In genomic region chr12:16349132-16349463, GRCh38 we compare ENCODE assay signal across 1 cellular context.
TF ChIP-seq lines count a peak whose summit lies in the region.

No MANE protein-coding gene starts in this region.

TF ChIP-seq in K562, 482 proteins besides CTCF, POLR2A, EP300 and RAD21 (continued from another document):
- TF ChIP-seq SFPQ (IDR thresholded peaks at IDR 0.05; ENCODE audit: low read depth, low read length) (no peak), CCAR2 (IDR thresholded peaks at IDR 0.05; ENCODE audit: low read depth, low read length) (no peak), KLF13 (tag; IDR thresholded peaks at IDR 0.05; ENCODE audit: borderline replicate concordance, low read depth) (no peak), NFE2L1 (tag; IDR thresholded peaks at IDR 0.05; ENCODE audit: borderline replicate concordance, low read depth) (peak; percentile 89), NFE2 (IDR thresholded peaks at IDR 0.05; ENCODE audit: low read depth) (peak; percentile 89), NUFIP1 (IDR thresholded peaks at IDR 0.05; ENCODE audit: partially characterized antibody) (no peak), CREBBP (IDR thresholded peaks at IDR 0.05; ENCODE audit: low read depth, low read length) (no peak), PHTF2 (CRISPR knock-in tag; IDR thresholded peaks at IDR 0.05) (no peak), FOS (IDR thresholded peaks at IDR 0.05; ENCODE audit: extremely low read depth, insufficient read length) (no peak), ZC3H8 (IDR thresholded peaks at IDR 0.05) (no peak), TAF9B (IDR thresholded peaks at IDR 0.05; ENCODE audit: partially characterized antibody) (peak; percentile 13), RAD51 (IDR thresholded peaks at IDR 0.05; ENCODE audit: borderline replicate concordance, low read depth) (no peak), HOMEZ (CRISPR knock-in tag; IDR thresholded peaks at IDR 0.05) (no peak), FOSL1 (tag; conservative IDR thresholded peaks at IDR 0.05) (0 out of 2 replicates have a peak, but pooled peaks have one; percentile 25), HNRNPLL (IDR thresholded peaks at IDR 0.05; ENCODE audit: low read depth, low read length, poor library complexity, severe bottlenecking) (no peak), ARHGAP35 (IDR thresholded peaks at IDR 0.05; ENCODE audit: partially characterized antibody) (no peak), ZNF316 (IDR thresholded peaks at IDR 0.05) (peak; percentile 87), ELK1 (CRISPR knock-in tag; IDR thresholded peaks at IDR 0.05) (no peak), ZNF695 (CRISPR knock-in tag; IDR thresholded peaks at IDR 0.05) (no peak), PCBP2 (IDR thresholded peaks at IDR 0.05; ENCODE audit: low read depth, low read length, poor library complexity, severe bottlenecking) (no peak)
- TF ChIP-seq, protein P1, sequence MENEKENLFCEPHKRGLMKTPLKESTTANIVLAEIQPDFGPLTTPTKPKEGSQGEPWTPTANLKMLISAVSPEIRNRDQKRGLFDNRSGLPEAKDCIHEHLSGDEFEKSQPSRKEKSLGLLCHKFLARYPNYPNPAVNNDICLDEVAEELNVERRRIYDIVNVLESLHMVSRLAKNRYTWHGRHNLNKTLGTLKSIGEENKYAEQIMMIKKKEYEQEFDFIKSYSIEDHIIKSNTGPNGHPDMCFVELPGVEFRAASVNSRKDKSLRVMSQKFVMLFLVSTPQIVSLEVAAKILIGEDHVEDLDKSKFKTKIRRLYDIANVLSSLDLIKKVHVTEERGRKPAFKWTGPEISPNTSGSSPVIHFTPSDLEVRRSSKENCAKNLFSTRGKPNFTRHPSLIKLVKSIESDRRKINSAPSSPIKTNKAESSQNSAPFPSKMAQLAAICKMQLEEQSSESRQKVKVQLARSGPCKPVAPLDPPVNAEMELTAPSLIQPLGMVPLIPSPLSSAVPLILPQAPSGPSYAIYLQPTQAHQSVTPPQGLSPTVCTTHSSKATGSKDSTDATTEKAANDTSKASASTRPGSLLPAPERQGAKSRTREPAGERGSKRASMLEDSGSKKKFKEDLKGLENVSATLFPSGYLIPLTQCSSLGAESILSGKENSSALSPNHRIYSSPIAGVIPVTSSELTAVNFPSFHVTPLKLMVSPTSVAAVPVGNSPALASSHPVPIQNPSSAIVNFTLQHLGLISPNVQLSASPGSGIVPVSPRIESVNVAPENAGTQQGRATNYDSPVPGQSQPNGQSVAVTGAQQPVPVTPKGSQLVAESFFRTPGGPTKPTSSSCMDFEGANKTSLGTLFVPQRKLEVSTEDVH (IDR thresholded peaks at IDR 0.05; ENCODE audit: low read depth, partially characterized antibody), result no peak
- TF ChIP-seq, protein P2, sequence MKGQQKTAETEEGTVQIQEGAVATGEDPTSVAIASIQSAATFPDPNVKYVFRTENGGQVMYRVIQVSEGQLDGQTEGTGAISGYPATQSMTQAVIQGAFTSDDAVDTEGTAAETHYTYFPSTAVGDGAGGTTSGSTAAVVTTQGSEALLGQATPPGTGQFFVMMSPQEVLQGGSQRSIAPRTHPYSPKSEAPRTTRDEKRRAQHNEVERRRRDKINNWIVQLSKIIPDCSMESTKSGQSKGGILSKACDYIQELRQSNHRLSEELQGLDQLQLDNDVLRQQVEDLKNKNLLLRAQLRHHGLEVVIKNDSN (CRISPR knock-in tag; IDR thresholded peaks at IDR 0.05), result no peak
